Comparison of ENCODE assay signal across 25 cellular contexts in genomic region chr5:38347896-38348295, GRCh38.
"Had no signal": no experiment of that assay in that cellular context is flagged by ENCODE, and none has a peak within 500 bp of the region (broad histone marks: within the 10 kb centered on the region; RNA-seq: fewer than 3 reads in every experiment).

No MANE protein-coding gene starts in this region.

- DNase-seq: activated CD4-positive, alpha-beta T cell treated with anti-CD3 and anti-CD28 coated beads for 4 hours; activated CD4-positive, alpha-beta T cell treated with anti-CD3 and anti-CD28 coated beads, Interleukin-2, amount 50 U/mL, for 4 hours; activated naive CD8-positive, alpha-beta T cell treated with anti-CD3 and anti-CD28 coated beads, Interleukin-2, amount 50 U/mL, for 24 hours; activated T-cell treated with anti-CD3 and anti-CD28 coated beads, Interleukin-2, amount 50 U/mL, for 4 hours; cerebellar nuclear complex; colonic mucosa; effector CD8-positive, alpha-beta T cell; gastrocnemius medialis; glutamatergic neuron; kidney; naive thymus-derived CD8-positive, alpha-beta T cell; posterior cingulate gyrus; stimulated activated CD4-positive, alpha-beta T cell treated with anti-CD3 and anti-CD28 coated beads, Interleukin-12 subunit alpha, Interleukin-12 subunit beta, amount 100 ng/mL, for 4 hours; stimulated activated CD4-positive, alpha-beta T cell treated with anti-CD3 and anti-CD28 coated beads, Interleukin-4, amount 100 ng/mL, for 1 hour; stimulated activated naive CD8-positive, alpha-beta T cell treated with anti-CD3 and anti-CD28 coated beads, Interleukin-15, Interleukin-2, amounts not matched to agents 100 U/mL and 50 U/mL, for 24 hours; T-helper 1 cell; testis; transverse colon had no signal

- H2AFZ ChIP-seq: neural progenitor cell had no signal

- H3K4me3 ChIP-seq: cardiac muscle cell, colonic mucosa, gastrocnemius medialis, neural progenitor cell, skin epidermis, testis, transverse colon had no signal

- H3K9ac ChIP-seq: neural progenitor cell had no signal

- H3K4me2 ChIP-seq: neural progenitor cell had no signal

- ATAC-seq: activated naive CD8-positive, alpha-beta T cell treated with anti-CD3 and anti-CD28 coated beads, Interleukin-2, amount 50 U/mL, for 24 hours; activated T-cell treated with anti-CD3 and anti-CD28 coated beads, Interleukin-2, amount 50 U/mL, for 4 hours; activated T-helper 17 cell treated with anti-CD3 and anti-CD28 coated beads, Interleukin-2, amount 50 U/mL, for 72 hours; esophagus mucosa; gastrocnemius medialis; naive thymus-derived CD8-positive, alpha-beta T cell; sciatic nerve; stimulated activated naive CD8-positive, alpha-beta T cell treated with anti-CD3 and anti-CD28 coated beads, Interleukin-15, Interleukin-2, amounts not matched to agents 100 U/mL and 50 U/mL, for 24 hours had no signal

- FAIRE-seq: kidney had no signal

- H3K36me3 ChIP-seq: cardiac muscle cell, colonic mucosa, gastrocnemius medialis, neural progenitor cell, transverse colon had no signal

- H3K27me3 ChIP-seq: cardiac muscle cell, colonic mucosa, gastrocnemius medialis, neural progenitor cell, testis, transverse colon had no signal

- H3K27ac ChIP-seq: cardiac muscle cell, colonic mucosa, gastrocnemius medialis, neural progenitor cell, testis, transverse colon, VCaP had no signal

- H3K9me3 ChIP-seq: colonic mucosa, gastrocnemius medialis, testis, transverse colon had no signal

- H3K4me1 ChIP-seq: colonic mucosa, gastrocnemius medialis, testis, transverse colon had no signal
